Comparison of ENCODE assay signal across 1 cellular context in the genomic region with DNA sequence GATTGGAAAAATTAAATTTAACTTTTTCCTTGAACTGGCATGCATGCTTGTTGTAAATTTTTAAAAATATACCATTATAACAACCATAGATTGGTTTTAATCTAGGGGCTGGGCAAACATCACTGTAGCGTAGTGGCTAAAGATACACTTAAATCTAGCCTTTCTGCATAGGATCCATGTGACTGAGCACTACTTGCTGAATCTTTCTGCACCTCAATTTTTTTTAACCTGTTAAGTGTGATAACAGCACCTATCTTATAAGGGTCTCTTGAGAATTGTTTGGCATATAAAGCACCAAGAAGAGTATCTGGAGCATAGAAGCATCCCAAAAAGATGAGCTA.
TF ChIP-seq lines count a peak whose summit lies in the region.

No MANE protein-coding gene starts in this region.

TF ChIP-seq in SK-N-SH, 30 proteins besides CTCF, POLR2A, EP300 and RAD21 (continued from another document):
- TF ChIP-seq RCOR1 (IDR thresholded peaks at IDR 0.05; ENCODE audit: low read length) (no peak), EZH2phosphoT487 (IDR thresholded peaks at IDR 0.05; ENCODE audit: borderline replicate concordance, low read depth) (no peak), POLR2AphosphoS5 (IDR thresholded peaks at IDR 0.05; ENCODE audit: low read depth, low read length) (no peak)
- TF ChIP-seq, protein P1, sequence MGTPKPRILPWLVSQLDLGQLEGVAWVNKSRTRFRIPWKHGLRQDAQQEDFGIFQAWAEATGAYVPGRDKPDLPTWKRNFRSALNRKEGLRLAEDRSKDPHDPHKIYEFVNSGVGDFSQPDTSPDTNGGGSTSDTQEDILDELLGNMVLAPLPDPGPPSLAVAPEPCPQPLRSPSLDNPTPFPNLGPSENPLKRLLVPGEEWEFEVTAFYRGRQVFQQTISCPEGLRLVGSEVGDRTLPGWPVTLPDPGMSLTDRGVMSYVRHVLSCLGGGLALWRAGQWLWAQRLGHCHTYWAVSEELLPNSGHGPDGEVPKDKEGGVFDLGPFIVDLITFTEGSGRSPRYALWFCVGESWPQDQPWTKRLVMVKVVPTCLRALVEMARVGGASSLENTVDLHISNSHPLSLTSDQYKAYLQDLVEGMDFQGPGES (IDR thresholded peaks at IDR 0.05; ENCODE audit: low read depth, low read length), result no peak
- TF ChIP-seq, protein P2, sequence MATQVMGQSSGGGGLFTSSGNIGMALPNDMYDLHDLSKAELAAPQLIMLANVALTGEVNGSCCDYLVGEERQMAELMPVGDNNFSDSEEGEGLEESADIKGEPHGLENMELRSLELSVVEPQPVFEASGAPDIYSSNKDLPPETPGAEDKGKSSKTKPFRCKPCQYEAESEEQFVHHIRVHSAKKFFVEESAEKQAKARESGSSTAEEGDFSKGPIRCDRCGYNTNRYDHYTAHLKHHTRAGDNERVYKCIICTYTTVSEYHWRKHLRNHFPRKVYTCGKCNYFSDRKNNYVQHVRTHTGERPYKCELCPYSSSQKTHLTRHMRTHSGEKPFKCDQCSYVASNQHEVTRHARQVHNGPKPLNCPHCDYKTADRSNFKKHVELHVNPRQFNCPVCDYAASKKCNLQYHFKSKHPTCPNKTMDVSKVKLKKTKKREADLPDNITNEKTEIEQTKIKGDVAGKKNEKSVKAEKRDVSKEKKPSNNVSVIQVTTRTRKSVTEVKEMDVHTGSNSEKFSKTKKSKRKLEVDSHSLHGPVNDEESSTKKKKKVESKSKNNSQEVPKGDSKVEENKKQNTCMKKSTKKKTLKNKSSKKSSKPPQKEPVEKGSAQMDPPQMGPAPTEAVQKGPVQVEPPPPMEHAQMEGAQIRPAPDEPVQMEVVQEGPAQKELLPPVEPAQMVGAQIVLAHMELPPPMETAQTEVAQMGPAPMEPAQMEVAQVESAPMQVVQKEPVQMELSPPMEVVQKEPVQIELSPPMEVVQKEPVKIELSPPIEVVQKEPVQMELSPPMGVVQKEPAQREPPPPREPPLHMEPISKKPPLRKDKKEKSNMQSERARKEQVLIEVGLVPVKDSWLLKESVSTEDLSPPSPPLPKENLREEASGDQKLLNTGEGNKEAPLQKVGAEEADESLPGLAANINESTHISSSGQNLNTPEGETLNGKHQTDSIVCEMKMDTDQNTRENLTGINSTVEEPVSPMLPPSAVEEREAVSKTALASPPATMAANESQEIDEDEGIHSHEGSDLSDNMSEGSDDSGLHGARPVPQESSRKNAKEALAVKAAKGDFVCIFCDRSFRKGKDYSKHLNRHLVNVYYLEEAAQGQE (IDR thresholded peaks at IDR 0.05; ENCODE audit: low read depth, low read length), result no peak
TF ChIP-seq in SK-N-SH: peak in this region for 0.
